ENCODE assay signal across 32 cellular contexts in genomic region chr13:70080030-70080429, GRCh38. TPM values are rescaled to one million over a fixed set of nuclear protein-coding genes. Genes with fewer than 3 reads are reported as not detected.
DNase-seq lines count a peak whose midpoint lies in the region; TF ChIP-seq lines count a peak whose summit lies in the region.
"Had no signal": no experiment of that assay in that cellular context is flagged by ENCODE, and none has a peak within 500 bp of the region (broad histone marks: within the 10 kb centered on the region; RNA-seq: fewer than 3 reads in every experiment).

No MANE protein-coding gene starts in this region.

- DNase-seq in BE2C (peak; percentile 23), LNCaP clone FGC (ENCODE audit: low read depth) (peak; percentile 83), astrocyte of the hippocampus (ENCODE audit: low read depth, low spot score) (peak; percentile 77), left ventricle myocardium inferior (peak; percentile 32), NCI-H146 (lab: John Stamatoyannopoulos, UW) (no peak), vagina (ENCODE audit: extremely low spot score in 2 of 2) (no peak), HUDEP-2 (lab: John Stamatoyannopoulos, UW; ENCODE audit: unreplicated experiment in 76 of 76) (no peak)
- DNase-seq: activated B cell treated with CpG ODN at 0.5 μM for 24 hours; activated CD4-positive, alpha-beta T cell treated with anti-CD3 and anti-CD28 coated beads, Interleukin-2, amount 50 U/mL, for 1 hour; activated gamma-delta T cell; activated naive CD8-positive, alpha-beta T cell treated with anti-CD3 and anti-CD28 coated beads, Interleukin-2, amount 10 ng/mL, durations not matched to agents 7 days and 5 days; activated T-cell treated with anti-CD3 and anti-CD28 coated beads, Interleukin-2, amount 50 U/mL, for 4 hours; aorta; effector memory CD8-positive, alpha-beta T cell; erythroblast; HCEC 1CT; Karpas-422; lower lobe of right lung; MV-4-11; natural killer cell; NCI-H187; NCI-H345; psoas muscle; stimulated activated CD4-positive, alpha-beta T cell treated with anti-CD3 and anti-CD28 coated beads, Interleukin-4, amount 100 ng/mL, for 4 hours; trophoblast cell had no signal

- TF ChIP-seq CTCF in BE2C (IDR thresholded peaks at IDR 0.05; ENCODE audit: low read depth, low read length) (no peak), LNCaP clone FGC (IDR thresholded peaks at IDR 0.05; ENCODE audit: control insufficient read depth, extremely low read depth, insufficient read depth) (no peak), left ventricle myocardium inferior (IDR thresholded peaks at IDR 0.05; ENCODE audit: borderline replicate concordance) (no peak), vagina (IDR thresholded peaks at IDR 0.05) (no peak)

- TF ChIP-seq POLR2A in vagina (IDR thresholded peaks at IDR 0.05), result no peak

- H3K27ac ChIP-seq in left ventricle myocardium inferior (replicated peaks), result no peak overlapping the region
- no peak overlapping the region for H3K27ac ChIP-seq in vagina
- H3K27ac ChIP-seq: lower lobe of right lung, psoas muscle, SJSA1 had no signal

- intact Hi-C loops in left ventricle myocardium inferior (cut with micrococcal nuclease), result no loop called here
- intact Hi-C loops in vagina (cut with DNase I), result no loop called here

- H3K36me3 ChIP-seq in BE2C (no peaks in the 10 kb centered on the region), left ventricle myocardium inferior (no peaks in the 10 kb centered on the region), vagina (no peaks in the 10 kb centered on the region)
- H3K36me3 ChIP-seq: lower lobe of right lung, SJSA1 had no signal

- H3K9me3 ChIP-seq in BE2C, result no peaks in the 10 kb centered on the region
- H3K9me3 ChIP-seq in left ventricle myocardium inferior (replicated peaks), result no peaks in the 10 kb centered on the region
- no peaks in the 10 kb centered on the region for H3K9me3 ChIP-seq in vagina
- H3K9me3 ChIP-seq: lower lobe of right lung, psoas muscle, SJSA1 had no signal

- H3K27me3 ChIP-seq in BE2C (no peaks in the 10 kb centered on the region), left ventricle myocardium inferior (ENCODE audit: low read depth) (no peaks in the 10 kb centered on the region), vagina (no peaks in the 10 kb centered on the region)
- H3K27me3 ChIP-seq: SJSA1 had no signal

- no peaks in the 10 kb centered on the region; the same call in 1 of the 2 replicates for H3K4me1 ChIP-seq in BE2C
- H3K4me1 ChIP-seq in left ventricle myocardium inferior, result no peaks in the 10 kb centered on the region
- H3K4me1 ChIP-seq in vagina, result no peaks in the 10 kb centered on the region
- H3K4me1 ChIP-seq: lower lobe of right lung, psoas muscle, SJSA1 had no signal

- no peak overlapping the region for H3K4me3 ChIP-seq in BE2C (ENCODE audit: low read depth, low read length)
- no peak overlapping the region for H3K4me3 ChIP-seq in LNCaP clone FGC (ENCODE audit: low read depth, low read length)
- H3K4me3 ChIP-seq in left ventricle myocardium inferior, result no peak overlapping the region
- no peak overlapping the region for H3K4me3 ChIP-seq in vagina
- H3K4me3 ChIP-seq: lower lobe of right lung, psoas muscle, SJSA1 had no signal

RNA-seq across cellular contexts. Expression of gene ATXN8OS, which starts 27.6 kb away (rescaled TPM):
- not detected for polyA plus RNA-seq in BE2C (2012; ENCODE audit: insufficient read depth, insufficient read length, low read depth)
- total RNA-seq in left ventricle myocardium inferior (not detected), vagina (not detected)
- total RNA-seq: activated B cell treated with CpG ODN at 0.5 μM for 24 hours; activated naive CD8-positive, alpha-beta T cell treated with anti-CD3 and anti-CD28 coated beads, Interleukin-2, amount 10 ng/mL, durations not matched to agents 7 days and 5 days; activated T-cell treated with anti-CD3 and anti-CD28 coated beads, Interleukin-2, amount 50 U/mL, for 4 hours; aorta; HepG2; lower lobe of right lung; mononuclear cell; natural killer cell; psoas muscle; RPMI7951; SJSA1; T-helper 1 cell treated with Interleukin-12 subunit alpha and Interleukin-12 subunit beta and Interleukin-4 antibody, amounts not matched to agents 30 ng/mL and 1 ng/mL, for 36 hours had no signal
- polyA plus RNA-seq: aorta, CD14-positive monocyte, HepG2, keratinocyte, psoas muscle had no signal

RNA-seq across cellular contexts. Expression of gene KLHL1, which starts 28.2 kb away (rescaled TPM):
- 0.11 TPM for polyA plus RNA-seq in BE2C (2012; ENCODE audit: insufficient read depth, insufficient read length, low read depth)
- not detected for total RNA-seq in left ventricle myocardium inferior
- not detected for total RNA-seq in vagina
- total RNA-seq: activated B cell treated with CpG ODN at 0.5 μM for 24 hours; activated naive CD8-positive, alpha-beta T cell treated with anti-CD3 and anti-CD28 coated beads, Interleukin-2, amount 10 ng/mL, durations not matched to agents 7 days and 5 days; activated T-cell treated with anti-CD3 and anti-CD28 coated beads, Interleukin-2, amount 50 U/mL, for 4 hours; aorta; HepG2; lower lobe of right lung; mononuclear cell; natural killer cell; psoas muscle; RPMI7951; SJSA1; T-helper 1 cell treated with Interleukin-12 subunit alpha and Interleukin-12 subunit beta and Interleukin-4 antibody, amounts not matched to agents 30 ng/mL and 1 ng/mL, for 36 hours had no signal
- polyA plus RNA-seq: aorta, CD14-positive monocyte, keratinocyte, psoas muscle had no signal

Comparison
In these comparisons a context has a peak if more than half of its experiments do, and no peak if none do; other contexts are left out.
1. DNase-seq: peak in BE2C (single experiment), LNCaP clone FGC (single experiment), astrocyte of the hippocampus (single experiment) and left ventricle myocardium inferior (single experiment); none in NCI-H146 (single experiment), vagina (0 of 2) and HUDEP-2 (0 of 76).